Comparison of ENCODE assay signal across 19 cellular contexts in genomic region chr12:47067176-47067575, GRCh38. TPM values are rescaled to one million over a fixed set of nuclear protein-coding genes. Genes with fewer than 3 reads are reported as not detected.
DNase-seq lines count a peak whose midpoint lies in the region; ATAC-seq and TF ChIP-seq lines count a peak whose summit lies in the region.
"Had no signal": no experiment of that assay in that cellular context is flagged by ENCODE, and none has a peak within 500 bp of the region (broad histone marks: within the 10 kb centered on the region; RNA-seq: fewer than 3 reads in every experiment).

No MANE protein-coding gene starts in this region.

- no peak overlapping the region for H3K4me3 ChIP-seq in mesenchymal stem cell (ENCODE audit: insufficient read depth in 1 of 2, low read depth in 1 of 2, low read length in 2 of 2)
- H3K4me3 ChIP-seq: GM23338, lung, Peyer's patch, SJCRH30 had no signal

- H2AK5ac ChIP-seq in mesenchymal stem cell (ENCODE audit: low read length, severe bottlenecking) = peak overlapping the region; percentile 62

- H3K27ac ChIP-seq in mesenchymal stem cell (ENCODE audit: low read length, poor library complexity, severe bottlenecking) = no peak overlapping the region
- H3K27ac ChIP-seq: HL-60, SJCRH30 had no signal

- H2BK5ac ChIP-seq in mesenchymal stem cell (ENCODE audit: low read depth, low read length, poor library complexity, severe bottlenecking) = no peak overlapping the region

- no peaks in the 10 kb centered on the region for H3K36me3 ChIP-seq in mesenchymal stem cell (ENCODE audit: control insufficient read depth in 1 of 2, insufficient read depth in 2 of 2, low read depth in 1 of 2, low read length in 2 of 2)
- H3K36me3 ChIP-seq: Peyer's patch, SJCRH30 had no signal

- H3K9me3 ChIP-seq in mesenchymal stem cell (ENCODE audit: control insufficient read depth, low read length) = no peaks in the 10 kb centered on the region
- H3K9me3 ChIP-seq: Peyer's patch, SJCRH30 had no signal

- H3K9ac ChIP-seq in mesenchymal stem cell (ENCODE audit: low read length) = no peak overlapping the region

- no peak overlapping the region for H2BK15ac ChIP-seq in mesenchymal stem cell (ENCODE audit: low read depth, poor library complexity, severe bottlenecking)

- DNase-seq in activated naive CD4-positive, alpha-beta T cell treated with anti-CD3 and anti-CD28 coated beads, Interleukin-2, amount 50 U/mL, for 16 hours = no peak
- peak; percentile 47 to 55 for DNase-seq in activated T-cell treated with anti-CD3 and anti-CD28 coated beads, Interleukin-2, amount 50 U/mL, for 48 hours
- no peak for DNase-seq in mesenchymal stem cell
- peak in 1 of 2 donors; percentile 66 for DNase-seq in stimulated activated naive CD8-positive, alpha-beta T cell treated with anti-CD3 and anti-CD28 coated beads, Interleukin-15, amount 100 ng/mL, for 72 hours
- no peak for DNase-seq in progenitor cell of endocrine pancreas (ENCODE audit: low spot score, unreplicated experiment)
- no peak for DNase-seq in type B pancreatic cell (ENCODE audit: extremely low spot score, unreplicated experiment)
- DNase-seq: activated CD4-positive, alpha-beta T cell treated with anti-CD3 and anti-CD28 coated beads, Interleukin-2, amount 50 U/mL, for 1 hour; amniotic stem cell; EL; kidney glomerular epithelial cell; Peyer's patch; SJCRH30; small intestine; T-cell had no signal

- H3K27ac Mint-ChIP-seq in activated naive CD4-positive, alpha-beta T cell treated with anti-CD3 and anti-CD28 coated beads, Interleukin-2, amount 50 U/mL, for 24 hours = peak overlapping the region; percentile 1
- H3K27ac Mint-ChIP-seq in stimulated activated naive CD8-positive, alpha-beta T cell treated with anti-CD3 and anti-CD28 coated beads, Interleukin-15, amount 100 ng/mL, for 72 hours = peak overlapping the region in 1 of 2 donors; percentile 12
- no peak overlapping the region for H3K27ac Mint-ChIP-seq in progenitor cell of endocrine pancreas
- H3K27ac Mint-ChIP-seq in type B pancreatic cell = no peak overlapping the region
- H3K27ac Mint-ChIP-seq: dendritic cell treated with granulocyte-macrophage colony-stimulating factor and Interleukin-4, amounts not matched to agents 40 ng/mL and 50 ng/mL, for 4 days; GM23338; T-cell had no signal

- H4K8ac ChIP-seq in mesenchymal stem cell (ENCODE audit: low read length) = no peak overlapping the region

- H3K27me3 Mint-ChIP-seq in activated naive CD4-positive, alpha-beta T cell treated with anti-CD3 and anti-CD28 coated beads, Interleukin-2, amount 50 U/mL, for 24 hours = no peaks in the 10 kb centered on the region
- no peaks in the 10 kb centered on the region for H3K27me3 Mint-ChIP-seq in stimulated activated naive CD8-positive, alpha-beta T cell treated with anti-CD3 and anti-CD28 coated beads, Interleukin-15, amount 100 ng/mL, for 72 hours
- H3K27me3 Mint-ChIP-seq in progenitor cell of endocrine pancreas = no peaks in the 10 kb centered on the region
- no peaks in the 10 kb centered on the region for H3K27me3 Mint-ChIP-seq in type B pancreatic cell
- H3K27me3 Mint-ChIP-seq: T-cell had no signal

- H3K4me1 Mint-ChIP-seq in activated naive CD4-positive, alpha-beta T cell treated with anti-CD3 and anti-CD28 coated beads, Interleukin-2, amount 50 U/mL, for 24 hours = peaks cover 7% of the 10 kb centered on the region
- peaks cover 16% of the 10 kb centered on the region for H3K4me1 Mint-ChIP-seq in stimulated activated naive CD8-positive, alpha-beta T cell treated with anti-CD3 and anti-CD28 coated beads, Interleukin-15, amount 100 ng/mL, for 72 hours
- H3K4me1 Mint-ChIP-seq in progenitor cell of endocrine pancreas (ENCODE audit: low read depth) = peaks cover 15% of the 10 kb centered on the region
- peaks cover 31% of the 10 kb centered on the region for H3K4me1 Mint-ChIP-seq in type B pancreatic cell (ENCODE audit: unreplicated experiment)
- H3K4me1 Mint-ChIP-seq: T-cell had no signal

- no peak overlapping the region for H3K4me2 ChIP-seq in mesenchymal stem cell (ENCODE audit: low read length, poor library complexity, severe bottlenecking)
- H3K4me2 ChIP-seq: GM23338 had no signal

- no peak overlapping the region for H3K4ac ChIP-seq in mesenchymal stem cell (ENCODE audit: low read depth in 1 of 2, low read length in 2 of 2)

- H3K9me3 Mint-ChIP-seq in activated naive CD4-positive, alpha-beta T cell treated with anti-CD3 and anti-CD28 coated beads, Interleukin-2, amount 50 U/mL, for 24 hours = no peaks in the 10 kb centered on the region
- H3K9me3 Mint-ChIP-seq in stimulated activated naive CD8-positive, alpha-beta T cell treated with anti-CD3 and anti-CD28 coated beads, Interleukin-15, amount 100 ng/mL, for 72 hours = no peaks in the 10 kb centered on the region
- no peaks in the 10 kb centered on the region for H3K9me3 Mint-ChIP-seq in progenitor cell of endocrine pancreas (ENCODE audit: low read depth)
- H3K9me3 Mint-ChIP-seq in type B pancreatic cell = no peaks in the 10 kb centered on the region
- H3K9me3 Mint-ChIP-seq: dendritic cell treated with granulocyte-macrophage colony-stimulating factor and Interleukin-4, amounts not matched to agents 40 ng/mL and 50 ng/mL, for 4 days; T-cell had no signal

- no peak overlapping the region for H4K91ac ChIP-seq in mesenchymal stem cell (ENCODE audit: low read length)

- 100% methylated on average over 1 of the region's 1 CpG for WGBS in mesenchymal stem cell

- H2AFZ ChIP-seq in mesenchymal stem cell (ENCODE audit: low read depth, low read length) = no peak overlapping the region
- H2AFZ ChIP-seq: GM23338 had no signal

- H3K14ac ChIP-seq in mesenchymal stem cell (ENCODE audit: low read length in 2 of 2) = no peak overlapping the region

- no peak overlapping the region for H3K18ac ChIP-seq in mesenchymal stem cell (ENCODE audit: low read depth in 1 of 2, low read length in 2 of 2)

- H2BK12ac ChIP-seq in mesenchymal stem cell (ENCODE audit: low read length in 2 of 2) = no peak overlapping the region

- H3K4me3 Mint-ChIP-seq in activated naive CD4-positive, alpha-beta T cell treated with anti-CD3 and anti-CD28 coated beads, Interleukin-2, amount 50 U/mL, for 24 hours = no peak overlapping the region
- H3K4me3 Mint-ChIP-seq in stimulated activated naive CD8-positive, alpha-beta T cell treated with anti-CD3 and anti-CD28 coated beads, Interleukin-15, amount 100 ng/mL, for 72 hours = peak overlapping the region in 1 of 2 donors; percentile 12
- H3K4me3 Mint-ChIP-seq in progenitor cell of endocrine pancreas (ENCODE audit: low read depth) (no peak overlapping the region), type B pancreatic cell (no peak overlapping the region)
- H3K4me3 Mint-ChIP-seq: dendritic cell treated with granulocyte-macrophage colony-stimulating factor and Interleukin-4, amounts not matched to agents 40 ng/mL and 50 ng/mL, for 4 days; GM23338; T-cell had no signal

- H3K4me1 ChIP-seq in mesenchymal stem cell (ENCODE audit: control insufficient read depth, insufficient read depth, low read depth, low read length) = peaks cover 8% of the 10 kb centered on the region
- H3K4me1 ChIP-seq: Peyer's patch, SJCRH30 had no signal

- peaks cover 0 to 14% of the 10 kb centered on the region in 2 experiments for H3K27me3 ChIP-seq in mesenchymal stem cell (ENCODE audit: control insufficient read depth in 1 of 2, insufficient read depth in 1 of 2, low read length in 2 of 2)
- H3K27me3 ChIP-seq: Peyer's patch, SJCRH30 had no signal

- ATAC-seq in stimulated activated naive CD8-positive, alpha-beta T cell treated with anti-CD3 and anti-CD28 coated beads, Interleukin-15, amount 100 ng/mL, for 72 hours = peak; percentile 94
- ATAC-seq: GM23338, T-cell had no signal

- no peaks in the 10 kb centered on the region for H3K79me1 ChIP-seq in mesenchymal stem cell (replicated peaks; ENCODE audit: low read length, poor library complexity, severe bottlenecking)

- H3K36me3 Mint-ChIP-seq in activated naive CD4-positive, alpha-beta T cell treated with anti-CD3 and anti-CD28 coated beads, Interleukin-2, amount 50 U/mL, for 24 hours = no peaks in the 10 kb centered on the region
- H3K36me3 Mint-ChIP-seq in progenitor cell of endocrine pancreas (ENCODE audit: insufficient read depth) (no peaks in the 10 kb centered on the region), type B pancreatic cell (no peaks in the 10 kb centered on the region)
- H3K36me3 Mint-ChIP-seq: T-cell had no signal

- no peak overlapping the region for H2BK120ac ChIP-seq in mesenchymal stem cell (ENCODE audit: low read depth, low read length)

- TF ChIP-seq CTCF in progenitor cell of endocrine pancreas (IDR thresholded peaks at IDR 0.05; ENCODE audit: unreplicated experiment) (no peak), type B pancreatic cell (conservative IDR thresholded peaks at IDR 0.05) (no peak)

- H3K23ac ChIP-seq in mesenchymal stem cell (ENCODE audit: low read length in 2 of 2) = no peak overlapping the region

RNA-seq across cellular contexts. Expression of gene PCED1B, which starts 12.2 kb away (rescaled TPM):
- 3.0 TPM for polyA plus RNA-seq in mesenchymal stem cell (2013, experiment 1 of 2)
- polyA plus RNA-seq in mesenchymal stem cell (2013, experiment 2 of 2) = 2.4 TPM
- total RNA-seq in progenitor cell of endocrine pancreas (0.91 and 1.1 TPM in 2 replicates), type B pancreatic cell (ENCODE audit: low replicate concordance) (0.41 and 0.55 TPM in 2 replicates)
- total RNA-seq: SJCRH30 had no signal

RNA-seq across cellular contexts. Expression of gene AMIGO2, which starts 12.6 kb away (rescaled TPM):
- 13.2 TPM for polyA plus RNA-seq in mesenchymal stem cell (2013, experiment 1 of 2)
- 13.5 TPM for polyA plus RNA-seq in mesenchymal stem cell (2013, experiment 2 of 2)
- total RNA-seq in progenitor cell of endocrine pancreas = 9.3 and 10.7 TPM in 2 replicates
- 4.8 and 9.3 TPM in 2 replicates for total RNA-seq in type B pancreatic cell (ENCODE audit: low replicate concordance)

Comparison
In these comparisons a context has a peak if more than half of its experiments do, and no peak if none do; other contexts are left out.
1. DNase-seq: peak in activated T-cell treated with anti-CD3 and anti-CD28 coated beads, Interleukin-2, amount 50 U/mL, for 48 hours (2 of 2); none in activated naive CD4-positive, alpha-beta T cell treated with anti-CD3 and anti-CD28 coated beads, Interleukin-2, amount 50 U/mL, for 16 hours (single experiment), mesenchymal stem cell (single experiment), progenitor cell of endocrine pancreas (single experiment) and type B pancreatic cell (single experiment).